In the genomic region with DNA sequence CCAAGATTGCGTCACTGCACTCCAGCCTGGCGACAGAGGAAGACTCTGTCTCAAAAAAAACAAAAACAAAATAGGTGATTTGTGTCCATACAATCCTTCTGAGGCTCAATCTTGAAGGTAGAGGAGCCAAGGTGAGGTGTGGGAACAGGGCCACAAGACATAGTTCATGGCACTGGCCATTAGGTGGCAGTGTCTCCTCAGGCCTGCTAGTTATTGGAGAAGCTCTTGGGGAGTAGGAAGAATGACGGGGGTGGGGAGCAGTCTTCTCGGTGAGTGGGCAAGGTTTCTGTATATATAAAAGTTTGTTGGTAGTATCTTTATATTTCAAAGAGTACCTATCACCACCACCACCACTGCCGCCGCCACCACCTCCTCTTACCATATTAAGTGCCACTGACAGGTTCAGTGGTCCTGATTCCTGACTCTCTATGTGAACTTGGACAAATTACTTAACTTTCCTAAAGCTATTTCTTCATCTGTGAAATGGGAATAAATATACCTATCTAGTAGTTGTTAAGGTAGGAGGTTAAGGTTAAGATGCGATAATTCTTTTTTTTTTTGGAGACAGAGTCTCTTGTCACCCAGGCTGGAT, we compare ENCODE assay signal across 9 cellular contexts. TPM values are rescaled to one million over a fixed set of nuclear protein-coding genes. Genes with fewer than 3 reads are reported as not detected.
DNase-seq lines count a peak whose midpoint lies in the region; ATAC-seq and TF ChIP-seq lines count a peak whose summit lies in the region.
"Had no signal": no experiment of that assay in that cellular context is flagged by ENCODE, and none has a peak within 500 bp of the region (broad histone marks: within the 10 kb centered on the region; RNA-seq: fewer than 3 reads in every experiment).

No MANE protein-coding gene starts in this region.

- peak; percentile 70 for TF ChIP-seq CTCF in CD4-positive, alpha-beta T cell (IDR thresholded peaks at IDR 0.05)
- TF ChIP-seq CTCF in Panc1 (IDR thresholded peaks at IDR 0.05) (peak; percentile 95), psoas muscle (IDR thresholded peaks at IDR 0.05) (peak; percentile 51)

- H3K4me3 ChIP-seq in Panc1 (ENCODE audit: low read depth in 2 of 2, low read length in 2 of 2) (no peak overlapping the region), psoas muscle (no peak overlapping the region)
- H3K4me3 ChIP-seq: SK-N-MC had no signal

- no peaks in the 10 kb centered on the region for H3K27me3 Mint-ChIP-seq in CD4-positive, alpha-beta T cell
- H3K27me3 Mint-ChIP-seq in activated T-helper 2 cell treated with anti-CD3 and anti-CD28 coated beads, Interferon-gamma antibody, Interleukin-2, Interleukin-4, amounts not matched to agents 10 μg/mL and 5 μg/mL and 100 μg/mL, durations not matched to agents 14 hours and 24 hours and 36 hours (ENCODE audit: low read depth): no peaks in the 10 kb centered on the region

- peak; percentile 90 for ATAC-seq in CD4-positive, alpha-beta T cell (ENCODE audit: poor library complexity)
- ATAC-seq in GM18909 (IDR thresholded peaks at IDR 0.05; ENCODE audit: poor library complexity, unreplicated experiment): peak; percentile 97
- peak; percentile 98 for ATAC-seq in HG03103 (IDR thresholded peaks at IDR 0.05; ENCODE audit: low read depth, unreplicated experiment)
- peak; percentile 94 for ATAC-seq in Panc1
- ATAC-seq in psoas muscle: peak in 3 of 4 donors; percentile 60 to 75 (median 65)

- WGBS in psoas muscle, 3 donors: 85 to 87% (median 87%) methylated on average over 7 of the region's 7 CpGs

- no TSS peak for BruUV-seq in Panc1 (replicated peaks; lab: Mats Ljungman, UMichigan)

- H3K27me3 ChIP-seq in CD4-positive, alpha-beta T cell (ENCODE audit: control insufficient read depth, insufficient read depth, low read length): no peaks in the 10 kb centered on the region
- H3K27me3 ChIP-seq in Panc1 (ENCODE audit: control insufficient read depth, insufficient read depth, low read length): no peaks in the 10 kb centered on the region
- H3K27me3 ChIP-seq in psoas muscle (ENCODE audit: insufficient read depth in 3 of 3, low read length in 2 of 3): no peaks in the 10 kb centered on the region

- H3K9me3 ChIP-seq in CD4-positive, alpha-beta T cell (ENCODE audit: control insufficient read depth, low read length): no peaks in the 10 kb centered on the region
- H3K9me3 ChIP-seq in Panc1 (ENCODE audit: control insufficient read depth, insufficient read depth, low read depth, low read length): no peaks in the 10 kb centered on the region
- H3K9me3 ChIP-seq in psoas muscle: no peaks in the 10 kb centered on the region

- H3K4me3 Mint-ChIP-seq in CD4-positive, alpha-beta T cell: no peak overlapping the region
- H3K4me3 Mint-ChIP-seq in activated T-helper 2 cell treated with anti-CD3 and anti-CD28 coated beads, Interferon-gamma antibody, Interleukin-2, Interleukin-4, amounts not matched to agents 10 μg/mL and 5 μg/mL and 100 μg/mL, durations not matched to agents 14 hours and 24 hours and 36 hours (ENCODE audit: low read depth): no peak overlapping the region

- intact Hi-C loops in CD4-positive, alpha-beta T cell (cut with DNase I, micrococcal nuclease): loop anchor here (1.0 to 5.0 kb wide), 2 partner anchors 85 to 185 kb away; no protein-coding TSS in a partner anchor
- intact Hi-C loops in Panc1 (cut with micrococcal nuclease; ENCODE audit: unreplicated experiment): no loop called here
- intact Hi-C loops in activated T-helper 2 cell treated with anti-CD3 and anti-CD28 coated beads, Interferon-gamma antibody, Interleukin-2, Interleukin-4, amounts not matched to agents 10 μg/mL and 5 μg/mL and 100 μg/mL, durations not matched to agents 14 hours and 24 hours and 36 hours (cut with micrococcal nuclease): loop anchor here (2.0 kb wide), 2 partner anchors 86 to 184 kb away; no protein-coding TSS in a partner anchor
- intact Hi-C loops in psoas muscle (cut with DNase I): no loop called here

- no peaks in the 10 kb centered on the region for H3K36me3 ChIP-seq in Panc1 (ENCODE audit: control insufficient read depth, insufficient read depth, low read length)
- no peaks in the 10 kb centered on the region for H3K36me3 ChIP-seq in psoas muscle (ENCODE audit: insufficient read depth in 1 of 2, low read depth in 1 of 2)

- H3K4me1 ChIP-seq in Panc1 (ENCODE audit: control insufficient read depth, insufficient read depth, low read length) (no peaks in the 10 kb centered on the region), psoas muscle (peaks cover 36% of the 10 kb centered on the region)

- no peak overlapping the region for H3K27ac ChIP-seq in CD4-positive, alpha-beta T cell (ENCODE audit: low read depth, low read length)
- H3K27ac ChIP-seq in Panc1 (ENCODE audit: low read length) (no peak overlapping the region), psoas muscle (no peak overlapping the region)
- H3K27ac ChIP-seq: SK-N-MC had no signal

- no peaks in the 10 kb centered on the region for H3K9me3 Mint-ChIP-seq in CD4-positive, alpha-beta T cell
- no peaks in the 10 kb centered on the region for H3K9me3 Mint-ChIP-seq in activated T-helper 2 cell treated with anti-CD3 and anti-CD28 coated beads, Interferon-gamma antibody, Interleukin-2, Interleukin-4, amounts not matched to agents 10 μg/mL and 5 μg/mL and 100 μg/mL, durations not matched to agents 14 hours and 24 hours and 36 hours

- H3K4me1 Mint-ChIP-seq in CD4-positive, alpha-beta T cell (ENCODE audit: low read depth): peaks cover 81% of the 10 kb centered on the region
- H3K4me1 Mint-ChIP-seq in activated T-helper 2 cell treated with anti-CD3 and anti-CD28 coated beads, Interferon-gamma antibody, Interleukin-2, Interleukin-4, amounts not matched to agents 10 μg/mL and 5 μg/mL and 100 μg/mL, durations not matched to agents 14 hours and 24 hours and 36 hours (ENCODE audit: low read depth): peaks cover 36% of the 10 kb centered on the region

- H3K27ac Mint-ChIP-seq in CD4-positive, alpha-beta T cell: peak overlapping the region; percentile 30
- no peak overlapping the region for H3K27ac Mint-ChIP-seq in activated T-helper 2 cell treated with anti-CD3 and anti-CD28 coated beads, Interferon-gamma antibody, Interleukin-2, Interleukin-4, amounts not matched to agents 10 μg/mL and 5 μg/mL and 100 μg/mL, durations not matched to agents 14 hours and 24 hours and 36 hours

- DNase-seq in CD4-positive, alpha-beta T cell: peak; percentile 45 to 65 (median 56)
- DNase-seq in Panc1 (ENCODE audit: low read depth, low spot score) (no peak), germinal center (ENCODE audit: low spot score) (peak; percentile 57), psoas muscle (no peak), NCI-H446 treated with DMSO at 0.1 percent for 48 hours (lab: John Stamatoyannopoulos, UW) (no peak)
- peak; percentile 29 for DNase-seq in activated T-helper 2 cell treated with anti-CD3 and anti-CD28 coated beads, Interferon-gamma antibody, Interleukin-2, Interleukin-4, amounts not matched to agents 10 μg/mL and 5 μg/mL and 100 μg/mL, durations not matched to agents 14 hours and 24 hours and 36 hours (ENCODE audit: low spot score)

- in situ Hi-C loops in Panc1 (cut with HindIII; ENCODE audit: low pct_unique_long_range_greater_than_20kb, low sequenced_read_pairs): no loop called here

- CTCF ChIA-PET in CD4-positive, alpha-beta T cell (lab: Charles Lee): interaction anchor here (0.6 to 3.2 kb wide), 26 partner anchors 10 to 212 kb away, joined by 3 to 44 read pairs (median 5); no protein-coding TSS in a partner anchor
- CTCF ChIA-PET in Panc1 (lab: Charles Lee): interaction anchor here (0.7 kb wide), 2 partner anchors 18 to 25 kb away, joined by 4 to 5 read pairs; no protein-coding TSS in a partner anchor

- H3K36me3 Mint-ChIP-seq in CD4-positive, alpha-beta T cell (ENCODE audit: low read depth): peaks cover 12% of the 10 kb centered on the region
- peaks cover 11% of the 10 kb centered on the region for H3K36me3 Mint-ChIP-seq in activated T-helper 2 cell treated with anti-CD3 and anti-CD28 coated beads, Interferon-gamma antibody, Interleukin-2, Interleukin-4, amounts not matched to agents 10 μg/mL and 5 μg/mL and 100 μg/mL, durations not matched to agents 14 hours and 24 hours and 36 hours (ENCODE audit: low read depth)

- POLR2A ChIA-PET in CD4-positive, alpha-beta T cell (lab: Charles Lee): interaction anchor here (1.9 kb wide), 1 partner anchor 24 kb away, joined by 6 read pairs; a partner anchor contains a TSS
- POLR2A ChIA-PET in Panc1 (lab: Charles Lee): no interaction called here

RNA-seq across cellular contexts. Expression of a gene that starts 24.0 kb away (rescaled TPM):
- 100 to 1,000 TPM; 134 to 148 TPM for total RNA-seq in CD4-positive, alpha-beta T cell
- total RNA-seq in Panc1 (2021; ENCODE audit: unreplicated experiment): 63.7 TPM
- 19.6 TPM for polyA plus RNA-seq in Panc1 (2012; ENCODE audit: insufficient read length)
- 36.4 and 41.4 TPM in 2 replicates for total RNA-seq in activated T-helper 2 cell treated with anti-CD3 and anti-CD28 coated beads, Interferon-gamma antibody, Interleukin-2, Interleukin-4, amounts not matched to agents 10 μg/mL and 5 μg/mL and 100 μg/mL, durations not matched to agents 14 hours and 24 hours and 36 hours
- total RNA-seq in psoas muscle: 100 to 1,000 TPM in 3 of 4 donors, 10 to 100 TPM in 1; 65.7 to 122 (median 114) TPM
- polyA plus RNA-seq in psoas muscle: 10 to 100 TPM; 12.5 to 56.4 (median 28.8) TPM

Comparison
In these comparisons a context has a peak if more than half of its experiments do, and no peak if none do; other contexts are left out.
1. DNase-seq: peak in CD4-positive, alpha-beta T cell (10 of 10), activated T-helper 2 cell treated with anti-CD3 and anti-CD28 coated beads, Interferon-gamma antibody, Interleukin-2, Interleukin-4, amounts not matched to agents 10 μg/mL and 5 μg/mL and 100 μg/mL, durations not matched to agents 14 hours and 24 hours and 36 hours (single experiment) and germinal center (single experiment); none in Panc1 (single experiment), psoas muscle (0 of 2) and NCI-H446 treated with DMSO at 0.1 percent for 48 hours (single experiment).
2. intact Hi-C loops: an anchor here in CD4-positive, alpha-beta T cell (1.0 to 5.0 kb wide) and activated T-helper 2 cell treated with anti-CD3 and anti-CD28 coated beads, Interferon-gamma antibody, Interleukin-2, Interleukin-4, amounts not matched to agents 10 μg/mL and 5 μg/mL and 100 μg/mL, durations not matched to agents 14 hours and 24 hours and 36 hours (2.0 kb wide); none called in Panc1 and psoas muscle.
3. Peak in every context shown above with its lines, with median percentiles within 50 percentile points of each other: ATAC-seq and CTCF ChIP-seq.